In the genomic region with DNA sequence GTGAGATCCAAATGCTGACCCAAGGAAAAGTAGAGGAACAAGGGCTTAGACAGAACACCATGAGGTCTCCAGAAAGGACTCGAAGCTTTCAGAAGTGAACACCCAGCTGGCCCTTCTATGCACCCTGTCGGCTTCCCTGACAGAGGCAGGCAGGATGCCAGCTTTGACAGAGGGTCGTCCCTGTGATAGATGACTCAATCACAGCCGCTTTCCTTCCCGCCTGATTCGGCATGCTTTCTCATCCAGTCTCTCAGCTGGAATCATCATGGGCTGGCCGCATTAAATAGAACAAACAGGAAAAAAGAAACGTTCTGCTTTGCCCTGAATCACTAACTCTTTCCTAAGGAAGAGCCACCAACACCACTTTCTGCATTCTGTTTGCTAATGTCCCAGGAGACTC, we compare ENCODE assay signal across 17 cellular contexts.
DNase-seq lines count a peak whose midpoint lies in the region; ATAC-seq and TF ChIP-seq lines count a peak whose summit lies in the region.
"Had no signal": no experiment of that assay in that cellular context is flagged by ENCODE, and none has a peak within 500 bp of the region (broad histone marks: within the 10 kb centered on the region; RNA-seq: fewer than 3 reads in every experiment).

No MANE protein-coding gene starts in this region.

- H3K27me3 ChIP-seq in adipocyte (replicated peaks; ENCODE audit: control insufficient read depth, insufficient read depth, low read length) (peaks cover 19% of the 10 kb centered on the region), osteoblast (ENCODE audit: insufficient read depth, low read length) (peaks cover 15% of the 10 kb centered on the region)
- H3K27me3 ChIP-seq: uterus had no signal

- TF ChIP-seq CTCF in foreskin fibroblast (IDR thresholded peaks at IDR 0.05; ENCODE audit: low read depth, low read length) (no peak), osteoblast (IDR thresholded peaks at IDR 0.05; ENCODE audit: extremely low read depth, low read depth, low read length) (no peak)

- no peaks in the 10 kb centered on the region for H3K79me2 ChIP-seq in osteoblast (ENCODE audit: insufficient read depth, low read length)

- peak overlapping the region; percentile 38 for H3K4me2 ChIP-seq in osteoblast (ENCODE audit: insufficient read depth, low read length)

- H3K4me1 Mint-ChIP-seq in stimulated activated naive B cell treated with anti-CD40 and anti-IgM and Interleukin-4, amounts not matched to agents 10 μg/mL and 1 μg/mL and 100 μg/mL, for 72 hours: no peaks in the 10 kb centered on the region

- DNase-seq in HT1080 (ENCODE audit: low read depth): peak; percentile 68
- peak; percentile 14 for DNase-seq in adipocyte (ENCODE audit: low read depth)
- peak; percentile 15 to 49 for DNase-seq in foreskin fibroblast
- peak; percentile 75 for DNase-seq in osteoblast (ENCODE audit: insufficient read length, low spot score, missing footprints)
- no peak for DNase-seq in stimulated activated naive B cell treated with anti-CD40 and anti-IgM and Interleukin-4, amounts not matched to agents 10 μg/mL and 1 μg/mL and 100 μg/mL, for 72 hours
- no peak for DNase-seq in posterior vena cava (ENCODE audit: low spot score)
- DNase-seq in activated naive CD4-positive, alpha-beta T cell (lab: John Stamatoyannopoulos, UW): no peak
- DNase-seq: activated CD4-positive, alpha-beta T cell treated with anti-CD3 and anti-CD28 coated beads, Interleukin-2, amount 50 U/mL, for 1 hour; effector memory CD4-positive, alpha-beta T cell; islet precursor cell; NCI-H187; stimulated activated CD4-positive, alpha-beta T cell treated with anti-CD3 and anti-CD28 coated beads, Interleukin-4, amount 100 ng/mL, for 4 hours; stimulated activated naive CD4-positive, alpha-beta T cell treated with Interleukin-2 at 50 U/mL for 16 hours; T1000; uterus had no signal

- H3K36me3 ChIP-seq in adipocyte (ENCODE audit: control insufficient read depth, insufficient read depth, low read length, severe bottlenecking) (no peaks in the 10 kb centered on the region), osteoblast (ENCODE audit: insufficient read depth, low read length) (no peaks in the 10 kb centered on the region)
- H3K36me3 ChIP-seq: uterus had no signal

- peak overlapping the region; percentile 18 for H3K9ac ChIP-seq in adipocyte (ENCODE audit: low read length)

- peaks cover 0 to 2% of the 10 kb centered on the region in 2 donors for H3K9me3 Mint-ChIP-seq in stimulated activated naive B cell treated with anti-CD40 and anti-IgM and Interleukin-4, amounts not matched to agents 10 μg/mL and 1 μg/mL and 100 μg/mL, for 72 hours

- peak overlapping the region; percentile 46 for H3K4me3 ChIP-seq in adipocyte (ENCODE audit: low read length)
- H3K4me3 ChIP-seq in foreskin fibroblast (ENCODE audit: low read depth in 1 of 2, low read length in 2 of 2): no peak overlapping the region
- no peak overlapping the region for H3K4me3 ChIP-seq in osteoblast (ENCODE audit: insufficient read depth, low read length)
- H3K4me3 ChIP-seq: uterus had no signal

- H3K36me3 Mint-ChIP-seq in stimulated activated naive B cell treated with anti-CD40 and anti-IgM and Interleukin-4, amounts not matched to agents 10 μg/mL and 1 μg/mL and 100 μg/mL, for 72 hours: no peaks in the 10 kb centered on the region

- H3K27me3 Mint-ChIP-seq in stimulated activated naive B cell treated with anti-CD40 and anti-IgM and Interleukin-4, amounts not matched to agents 10 μg/mL and 1 μg/mL and 100 μg/mL, for 72 hours: peaks cover 6 to 20% of the 10 kb centered on the region in 2 donors

- intact Hi-C loops in posterior vena cava (cut with DNase I): no loop called here

- H4K20me1 ChIP-seq in osteoblast (ENCODE audit: insufficient read depth, low read length): no peaks in the 10 kb centered on the region

- H3K27ac ChIP-seq in osteoblast (ENCODE audit: low read depth, low read length): no peak overlapping the region
- H3K27ac ChIP-seq: C4-2B, uterus had no signal

- H3K4me3 Mint-ChIP-seq in stimulated activated naive B cell treated with anti-CD40 and anti-IgM and Interleukin-4, amounts not matched to agents 10 μg/mL and 1 μg/mL and 100 μg/mL, for 72 hours: no peak overlapping the region

- no peak overlapping the region for H3K27ac Mint-ChIP-seq in stimulated activated naive B cell treated with anti-CD40 and anti-IgM and Interleukin-4, amounts not matched to agents 10 μg/mL and 1 μg/mL and 100 μg/mL, for 72 hours

- ATAC-seq in stimulated activated naive B cell treated with anti-CD40 and anti-IgM and Interleukin-4, amounts not matched to agents 10 μg/mL and 1 μg/mL and 100 μg/mL, for 72 hours (replicated peaks): no peak
- no peak for ATAC-seq in GM18870 (IDR thresholded peaks at IDR 0.05; ENCODE audit: unreplicated experiment)

- no peak overlapping the region for H2AFZ ChIP-seq in osteoblast (ENCODE audit: low read length)

- H3K9me3 ChIP-seq in adipocyte (ENCODE audit: control insufficient read depth, low read length) (no peaks in the 10 kb centered on the region), osteoblast (ENCODE audit: low read depth, low read length) (no peaks in the 10 kb centered on the region)
- H3K9me3 ChIP-seq: uterus had no signal

- peaks cover 22% of the 10 kb centered on the region for H3K4me1 ChIP-seq in adipocyte (ENCODE audit: control insufficient read depth, insufficient read depth, low read length)
- peaks cover 4% of the 10 kb centered on the region for H3K4me1 ChIP-seq in osteoblast (ENCODE audit: insufficient read depth, low read length)
- H3K4me1 ChIP-seq: uterus had no signal

Comparison
In these comparisons a context has a peak if more than half of its experiments do, and no peak if none do; other contexts are left out.
1. DNase-seq: peak in HT1080 (single experiment), adipocyte (single experiment), foreskin fibroblast (2 of 2) and osteoblast (single experiment); none in stimulated activated naive B cell treated with anti-CD40 and anti-IgM and Interleukin-4, amounts not matched to agents 10 μg/mL and 1 μg/mL and 100 μg/mL, for 72 hours (single experiment), posterior vena cava (single experiment) and activated naive CD4-positive, alpha-beta T cell (0 of 4).